In genomic region chr18:9834551-9834950, GRCh38 we compare ENCODE assay signal across 32 cellular contexts. TPM values are rescaled to one million over a fixed set of nuclear protein-coding genes. Genes with fewer than 3 reads are reported as not detected.
DNase-seq lines count a peak whose midpoint lies in the region; ATAC-seq and TF ChIP-seq lines count a peak whose summit lies in the region.
"Had no signal": no experiment of that assay in that cellular context is flagged by ENCODE, and none has a peak within 500 bp of the region (broad histone marks: within the 10 kb centered on the region; RNA-seq: fewer than 3 reads in every experiment).

No MANE protein-coding gene starts in this region.

- TF ChIP-seq CTCF in foreskin keratinocyte (conservative IDR thresholded peaks at IDR 0.05) (no peak), psoas muscle (IDR thresholded peaks at IDR 0.05) (no peak)

- H3K4me3 ChIP-seq in psoas muscle: no peak overlapping the region
- H3K4me3 ChIP-seq: MG63, prostate gland, suprapubic skin had no signal

- no peaks in the 10 kb centered on the region for H3K9me3 ChIP-seq in psoas muscle
- H3K9me3 ChIP-seq: Caco-2, MG63, prostate gland, SJCRH30, suprapubic skin had no signal

- peak; percentile 73 for DNase-seq in D341Med (ENCODE audit: low spot score)
- peak; percentile 90 for DNase-seq in NCI-H82 treated with DMSO at 0.1 percent for 48 hours (lab: John Stamatoyannopoulos, UW; ENCODE audit: unreplicated experiment)
- DNase-seq in foreskin keratinocyte: no peak
- no peak for DNase-seq in psoas muscle
- no peak for DNase-seq in putamen (ENCODE audit: low spot score)
- no peak for DNase-seq in NCI-H526 (lab: John Stamatoyannopoulos, UW)
- DNase-seq in OCI-M2 (lab: John Stamatoyannopoulos, UW; ENCODE audit: unreplicated experiment): no peak
- DNase-seq: activated CD4-positive, alpha-beta T cell treated with anti-CD3 and anti-CD28 coated beads, Interleukin-2, amount 10 ng/mL, durations not matched to agents 24 days and 14 days; activated effector memory CD4-positive, alpha-beta T cell treated with Interleukin-2 at 50 U/mL for 16 hours; activated T-cell treated with anti-CD3 and anti-CD28 coated beads, Interleukin-2, amount 50 U/mL, for 1 hour; anterior cingulate cortex; Caco-2; DND-41; GOT3; MG63; naive thymus-derived CD4-positive, alpha-beta T cell; NCI-H1105; NCI-H1930; nucleus accumbens; stimulated activated CD4-positive, alpha-beta T cell treated with anti-CD3 and anti-CD28 coated beads, Interleukin-15, amount 100 ng/mL, for 24 hours; T1000 had no signal

- intact Hi-C loops in psoas muscle (cut with DNase I): no loop called here

- H3K27me3 ChIP-seq in foreskin keratinocyte (no peaks in the 10 kb centered on the region), psoas muscle (ENCODE audit: insufficient read depth in 3 of 3, low read length in 2 of 3) (no peaks in the 10 kb centered on the region)
- H3K27me3 ChIP-seq: MG63, SJCRH30, suprapubic skin had no signal

- 74 to 81% (median 78%) methylated on average over 2 of the region's 2 CpGs for WGBS in psoas muscle, 3 donors

- H3K27ac ChIP-seq in foreskin keratinocyte (peak overlapping the region; percentile 21), psoas muscle (peak overlapping the region; percentile 71)
- H3K27ac ChIP-seq: 22Rv1, C4-2B, KMS-11 had no signal

- ATAC-seq in foreskin keratinocyte: no peak
- no peak for ATAC-seq in psoas muscle
- ATAC-seq in GM18517 (IDR thresholded peaks at IDR 0.05; ENCODE audit: unreplicated experiment): no peak
- ATAC-seq: naive thymus-derived CD4-positive, alpha-beta T cell; stimulated activated memory B cell treated with anti-CD40 and anti-IgM and Interleukin-4, amounts not matched to agents 10 μg/mL and 1 μg/mL and 100 μg/mL, for 72 hours had no signal

- H3K4me1 ChIP-seq in foreskin keratinocyte (peaks cover 24% of the 10 kb centered on the region), psoas muscle (peaks cover 29% of the 10 kb centered on the region)
- H3K4me1 ChIP-seq: prostate gland had no signal

- no peaks in the 10 kb centered on the region for H3K36me3 ChIP-seq in psoas muscle (ENCODE audit: insufficient read depth in 1 of 2, low read depth in 1 of 2)
- H3K36me3 ChIP-seq: MG63, prostate gland, SJCRH30, suprapubic skin had no signal

RNA-seq across cellular contexts. Expression of gene TXNDC2, which starts 51.2 kb away (rescaled TPM):
- not detected in 2 replicates for total RNA-seq in foreskin keratinocyte
- 0.02 TPM in 1 of 2 replicates, not detected in the other for polyA plus RNA-seq in foreskin keratinocyte
- under 1 TPM in 1 of 4 donors, not detected in 3; 0.19 TPM for total RNA-seq in psoas muscle
- under 1 TPM in 1 of 3 donors, not detected in 2; 0.04 TPM for polyA plus RNA-seq in psoas muscle
- total RNA-seq: activated CD4-positive, alpha-beta T cell treated with anti-CD3 and anti-CD28 coated beads, Interleukin-2, amount 10 ng/mL, durations not matched to agents 24 days and 14 days; activated CD8-positive, alpha-beta memory T cell treated with anti-CD3 and anti-CD28 coated beads for 36 hours; Caco-2; kidney epithelial cell; suprapubic skin had no signal
- polyA plus RNA-seq: liver; naive thymus-derived CD4-positive, alpha-beta T cell had no signal

Comparison
In these comparisons a context has a peak if more than half of its experiments do, and no peak if none do; other contexts are left out.
1. DNase-seq: peak in D341Med (single experiment) and NCI-H82 treated with DMSO at 0.1 percent for 48 hours (single experiment); none in foreskin keratinocyte (0 of 2), psoas muscle (0 of 2), putamen (single experiment), NCI-H526 (0 of 2) and OCI-M2 (single experiment).